ENCODE assay signal across 9 cellular contexts in the genomic region with DNA sequence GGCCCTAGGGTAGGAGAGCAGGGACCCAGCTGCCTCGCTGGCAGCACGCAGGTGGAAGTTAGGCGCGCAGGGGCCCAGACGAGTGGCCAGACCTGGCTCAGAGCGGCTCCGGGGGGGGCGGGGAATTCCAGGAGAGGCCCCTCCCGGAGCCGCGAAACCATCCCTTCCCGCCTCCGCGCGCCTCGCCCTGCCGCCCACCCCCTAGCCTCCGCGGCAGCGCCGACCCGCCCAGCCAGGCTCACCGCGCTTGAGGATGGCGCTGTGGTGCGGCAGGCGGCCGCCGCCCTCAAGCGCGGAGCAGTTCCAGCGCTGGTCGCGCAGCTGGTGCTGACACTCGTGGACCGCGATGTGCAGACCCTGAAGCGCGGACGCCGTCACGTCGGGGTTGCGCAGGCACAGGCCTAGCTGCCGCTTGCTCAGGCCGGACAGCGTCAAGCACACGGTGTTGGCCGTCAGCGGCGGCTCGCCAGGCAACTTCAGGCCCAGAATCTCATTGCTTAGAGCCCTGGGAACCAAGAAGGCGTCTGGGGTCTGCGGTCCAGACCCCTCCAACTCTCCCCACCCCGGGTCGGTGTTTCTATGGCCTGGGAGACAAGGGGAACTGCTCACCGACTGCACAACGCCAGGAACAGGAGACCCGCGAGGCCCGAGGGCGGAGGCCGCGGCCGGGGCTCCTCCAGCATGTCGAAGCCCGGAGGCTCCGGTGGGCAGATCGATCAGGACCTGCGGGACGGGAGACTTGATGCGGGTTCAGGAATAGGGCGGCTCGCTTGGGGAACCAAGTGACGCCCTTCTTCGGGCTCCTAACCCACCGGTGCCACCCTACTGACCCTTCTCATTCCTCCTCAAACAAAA. TPM values are rescaled to one million over a fixed set of nuclear protein-coding genes. Genes with fewer than 3 reads are reported as not detected.
DNase-seq lines count a peak whose midpoint lies in the region; ATAC-seq and TF ChIP-seq lines count a peak whose summit lies in the region.
"Had no signal": no experiment of that assay in that cellular context is flagged by ENCODE, and none has a peak within 500 bp of the region (broad histone marks: within the 10 kb centered on the region; RNA-seq: fewer than 3 reads in every experiment).

No MANE protein-coding gene starts in this region.

- H3K79me2 ChIP-seq in GM23248 (ENCODE audit: insufficient read depth) = no peaks in the 10 kb centered on the region

- in situ Hi-C loops in GM23248 (cut with MboI) = no loop called here

- H3K4me1 Mint-ChIP-seq in T-helper 2 cell treated with Interferon-gamma antibody and Interleukin-4, amounts not matched to agents 5 μg/mL and 100 μg/mL, for 36 hours (ENCODE audit: low read depth) = peaks cover 14% of the 10 kb centered on the region

- H3K4me2 ChIP-seq in GM23248 (ENCODE audit: unreplicated experiment) = peak overlapping the region; percentile 26

- H3K9me3 Mint-ChIP-seq in T-helper 2 cell treated with Interferon-gamma antibody and Interleukin-4, amounts not matched to agents 5 μg/mL and 100 μg/mL, for 36 hours = no peaks in the 10 kb centered on the region

- peaks cover 69% of the 10 kb centered on the region for H3K27me3 Mint-ChIP-seq in T-helper 2 cell treated with Interferon-gamma antibody and Interleukin-4, amounts not matched to agents 5 μg/mL and 100 μg/mL, for 36 hours (ENCODE audit: low read depth)

- H3K36me3 ChIP-seq in GM23248 (ENCODE audit: low read depth) (no peaks in the 10 kb centered on the region), heart left ventricle (no peaks in the 10 kb centered on the region)

- H3K27ac ChIP-seq in GM23248 (no peak overlapping the region), heart left ventricle (no peak overlapping the region)

- H3K4me1 ChIP-seq in GM23248 (ENCODE audit: insufficient read depth) (peaks cover 31% of the 10 kb centered on the region), heart left ventricle (peaks cover 0 to 35% (median 12%) of the 10 kb centered on the region in 12 donors)

- ATAC-seq in heart left ventricle (peak in 3 of 4 donors; percentile 7 to 32 (median 30)), GM18861 (IDR thresholded peaks at IDR 0.05; ENCODE audit: unreplicated experiment) (no peak)

- H3K9me3 ChIP-seq in GM23248 (ENCODE audit: low read depth) = no peaks in the 10 kb centered on the region
- H3K9me3 ChIP-seq in heart left ventricle = no peaks in the 10 kb centered on the region

- H3K27ac Mint-ChIP-seq in T-helper 2 cell treated with Interferon-gamma antibody and Interleukin-4, amounts not matched to agents 5 μg/mL and 100 μg/mL, for 36 hours = no peak overlapping the region

- H4K20me1 ChIP-seq in GM23248 (ENCODE audit: insufficient read depth) = no peaks in the 10 kb centered on the region

- no peaks in the 10 kb centered on the region for H3K36me3 Mint-ChIP-seq in T-helper 2 cell treated with Interferon-gamma antibody and Interleukin-4, amounts not matched to agents 5 μg/mL and 100 μg/mL, for 36 hours (ENCODE audit: low read depth)

- H2AFZ ChIP-seq in GM23248 = 0 out of 2 replicates have a peak overlapping the region, but pooled peaks have one; percentile 42

- peak in 3 of 12 donors; percentile 14 to 24 (median 15) for TF ChIP-seq CTCF in heart left ventricle (IDR thresholded peaks at IDR 0.05)

- no peaks in the 10 kb centered on the region; the same call in 1 of the 2 replicates for H3F3A ChIP-seq in GM23248 (ENCODE audit: insufficient read depth)

- TF ChIP-seq POLR2A in heart left ventricle (IDR thresholded peaks at IDR 0.05) = no peak

- peak; percentile 49 for DNase-seq in GM23248
- DNase-seq in T-helper 2 cell treated with Interferon-gamma antibody and Interleukin-4, amounts not matched to agents 5 μg/mL and 100 μg/mL, for 36 hours (ENCODE audit: low spot score) = peak; percentile 29
- peak in 1 of 5 donors; percentile 31 for DNase-seq in heart left ventricle
- DNase-seq in stimulated activated CD4-positive, alpha-beta T cell treated with anti-CD3 and anti-CD28 coated beads, Interleukin-2, amount 100 ng/mL, for 4 hours (ENCODE audit: low read depth) = peak; percentile 57
- no peak for DNase-seq in hepatic stellate cell (ENCODE audit: low spot score)
- DNase-seq in epidermal melanocyte (ENCODE audit: insufficient read length, low spot score) = no peak
- no peak for DNase-seq in NK-92 (lab: John Stamatoyannopoulos, UW; ENCODE audit: unreplicated experiment)
- DNase-seq: KBM-7 had no signal

- H3K9me2 ChIP-seq in GM23248 (ENCODE audit: insufficient read depth) = no peaks in the 10 kb centered on the region

- intact Hi-C loops in heart left ventricle (cut with DNase I) = no loop called here

- WGBS in GM23248 (ENCODE audit: low coverage in 1 of 2, low lambda C conversion rate in 2 of 2, missing lambda C conversion rate in 2 of 2), 2 experiments = 12 to 15% methylated on average over 52 to 72 of the region's 77 CpGs
- WGBS in heart left ventricle, 4 donors = 8 to 21% (median 14%) methylated on average over 29 to 77 of the region's 77 CpGs

- peaks cover 6% of the 10 kb centered on the region; the same call in 1 of the 2 replicates for H3K27me3 ChIP-seq in GM23248 (replicated peaks; ENCODE audit: insufficient read depth)
- H3K27me3 ChIP-seq in heart left ventricle = peaks cover 27 to 68% (median 61%) of the 10 kb centered on the region in 9 donors

- peak overlapping the region; percentile 40 for H3K4me3 ChIP-seq in GM23248
- peak overlapping the region in 9 of 12 donors; percentile 4 to 51 (median 37) for H3K4me3 ChIP-seq in heart left ventricle

- no peak overlapping the region for H3K4me3 Mint-ChIP-seq in T-helper 2 cell treated with Interferon-gamma antibody and Interleukin-4, amounts not matched to agents 5 μg/mL and 100 μg/mL, for 36 hours

- H3K9ac ChIP-seq in GM23248 = no peak overlapping the region

RNA-seq across cellular contexts. Expression of a gene that starts 1.5 kb away (rescaled TPM):
- total RNA-seq in GM23248 (2014; rRNA removed; shearing (Covaris generic)) = 0.32 TPM in 1 of 2 replicates, not detected in the other
- polyA plus RNA-seq in GM23248 (2016; fragmentation: Nextera tagmentation; extraction: Ambion mirVana) (0.29 and 0.61 TPM in 2 replicates), heart left ventricle (under 1 TPM; 0.08 to 0.28 TPM)
- total RNA-seq in heart left ventricle = 1 to 10 TPM in 1 of 9 donors, under 1 TPM in 7, not detected in 1; 0.12 to 1.3 (median 0.22) TPM

RNA-seq across cellular contexts. Expression of a gene that starts 8.0 kb away (rescaled TPM):
- not detected in 2 replicates for total RNA-seq in GM23248 (2014; rRNA removed; shearing (Covaris generic))
- polyA plus RNA-seq in GM23248 (2016; fragmentation: Nextera tagmentation; extraction: Ambion mirVana) (not detected in 2 replicates), heart left ventricle (not detected)
- total RNA-seq in heart left ventricle = under 1 TPM in 1 of 9 donors, not detected in 8; 0.29 TPM

RNA-seq across cellular contexts. Expression of a gene that starts 12.8 kb away (rescaled TPM):
- 55.3 and 87.7 TPM in 2 replicates for total RNA-seq in GM23248 (2014; rRNA removed; shearing (Covaris generic))
- polyA plus RNA-seq in GM23248 (2016; fragmentation: Nextera tagmentation; extraction: Ambion mirVana) (65.0 and 71.7 TPM in 2 replicates), heart left ventricle (10 to 100 TPM; 40.1 to 61.5 TPM)
- 100 to 1,000 TPM in 1 of 9 donors, 10 to 100 TPM in 8; 35.8 to 130 (median 54.0) TPM for total RNA-seq in heart left ventricle

RNA-seq across cellular contexts. Expression of a gene that starts 29.1 kb away (rescaled TPM):
- total RNA-seq in GM23248 (2014; rRNA removed; shearing (Covaris generic)) = 0.13 TPM in 1 of 2 replicates, not detected in the other
- 0.06 TPM in 1 of 2 replicates, not detected in the other for polyA plus RNA-seq in GM23248 (2016; fragmentation: Nextera tagmentation; extraction: Ambion mirVana)
- 1 to 10 TPM in 4 of 9 donors, under 1 TPM in 5; 0.40 to 2.8 (median 0.95) TPM for total RNA-seq in heart left ventricle
- under 1 TPM; 0.42 to 0.91 TPM for polyA plus RNA-seq in heart left ventricle

RNA-seq across cellular contexts. Expression of a gene that starts 44.8 kb away (rescaled TPM):
- 17.4 and 28.1 TPM in 2 replicates for total RNA-seq in GM23248 (2014; rRNA removed; shearing (Covaris generic))
- polyA plus RNA-seq in GM23248 (2016; fragmentation: Nextera tagmentation; extraction: Ambion mirVana) = 158 and 159 TPM in 2 replicates
- total RNA-seq in heart left ventricle = 10 to 100 TPM in 2 of 9 donors, 1 to 10 TPM in 7; 1.6 to 26.0 (median 3.2) TPM
- polyA plus RNA-seq in heart left ventricle = 10 to 100 TPM in 1 of 2 donors, 1 to 10 TPM in 1; 5.5 to 28.1 TPM

Comparison
In these comparisons a context has a peak if more than half of its experiments do, and no peak if none do; other contexts are left out.
1. DNase-seq: peak in GM23248 (single experiment), T-helper 2 cell treated with Interferon-gamma antibody and Interleukin-4, amounts not matched to agents 5 μg/mL and 100 μg/mL, for 36 hours (single experiment) and stimulated activated CD4-positive, alpha-beta T cell treated with anti-CD3 and anti-CD28 coated beads, Interleukin-2, amount 100 ng/mL, for 4 hours (single experiment); none in hepatic stellate cell (single experiment), epidermal melanocyte (single experiment) and NK-92 (single experiment).